In the genomic region with DNA sequence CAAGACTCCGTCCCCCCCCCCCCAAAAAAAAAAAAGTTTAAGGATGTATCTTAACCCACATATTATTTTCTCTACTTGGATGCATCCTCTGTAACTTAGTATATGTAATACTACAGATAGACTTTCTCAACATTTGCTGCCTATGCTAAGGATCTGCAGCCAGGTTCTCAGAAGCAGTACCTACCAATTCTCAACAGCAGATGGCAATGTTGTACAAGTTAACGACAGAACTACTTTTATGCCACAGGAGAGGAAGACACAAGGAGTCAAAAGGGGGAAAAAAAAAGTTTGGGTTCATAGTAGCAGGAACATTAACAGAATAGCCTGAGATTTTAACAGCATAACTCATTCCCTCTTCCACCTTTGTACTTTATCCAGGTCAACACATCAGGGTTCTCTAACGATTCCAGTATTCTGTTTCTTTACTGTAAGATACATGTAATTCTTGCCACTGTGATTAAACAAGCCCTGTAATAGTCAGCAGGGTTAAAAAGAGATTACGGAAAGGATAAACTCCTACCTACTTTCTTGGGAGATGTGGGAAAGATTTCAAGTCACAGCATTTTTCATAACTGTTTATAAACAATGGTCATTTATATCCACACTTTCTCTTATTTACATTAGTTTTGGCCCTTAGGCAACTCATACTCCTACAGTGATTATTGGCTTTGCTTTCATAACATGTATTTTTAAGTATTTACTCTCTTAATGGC, we compare ENCODE assay signal across 9 cellular contexts. TPM values are rescaled to one million over a fixed set of nuclear protein-coding genes. Genes with fewer than 3 reads are reported as not detected.
DNase-seq lines count a peak whose midpoint lies in the region; ATAC-seq and TF ChIP-seq lines count a peak whose summit lies in the region.
"Had no signal": no experiment of that assay in that cellular context is flagged by ENCODE, and none has a peak within 500 bp of the region (broad histone marks: within the 10 kb centered on the region; RNA-seq: fewer than 3 reads in every experiment).

No MANE protein-coding gene starts in this region.

- H2BK5ac ChIP-seq in neuronal stem cell (ENCODE audit: low read length): no peak overlapping the region

- H2BK15ac ChIP-seq in neuronal stem cell (ENCODE audit: low read length): no peak overlapping the region

- no peak overlapping the region for H3K4ac ChIP-seq in neuronal stem cell (ENCODE audit: low read length)

- H3K9me3 Mint-ChIP-seq in Calu3 (ENCODE audit: low read depth, unreplicated experiment): no peaks in the 10 kb centered on the region
- no peaks in the 10 kb centered on the region for H3K9me3 Mint-ChIP-seq in activated T-cell treated with anti-CD3 and anti-CD28 coated beads, Interleukin-2, amount 50 U/mL, for 4 hours
- H3K9me3 Mint-ChIP-seq: stimulated activated naive CD8-positive, alpha-beta T cell treated with anti-CD3 and anti-CD28 coated beads, Interleukin-15, Interleukin-2, amounts not matched to agents 100 ng/mL and 50 ng/mL, for 24 hours had no signal

- peak; percentile 56 for TF ChIP-seq CTCF in Calu3 (IDR thresholded peaks at IDR 0.05; ENCODE audit: unreplicated experiment)
- TF ChIP-seq CTCF in HL-60 (IDR thresholded peaks at IDR 0.05; ENCODE audit: insufficient read depth, low read length): peak; percentile 17

- peak; percentile 65 for DNase-seq in Calu3
- DNase-seq in HL-60 (ENCODE audit: low read depth in 1 of 2, low spot score in 1 of 2): peak in 1 of 2 experiments; percentile 58
- DNase-seq in NCI-H748 treated with DMSO at 0.1 percent for 48 hours (lab: John Stamatoyannopoulos, UW): peak; percentile 53
- DNase-seq in activated T-cell treated with anti-CD3 and anti-CD28 coated beads, Interleukin-2, amount 50 U/mL, for 4 hours: peak; percentile 28
- DNase-seq in fibroblast of the conjunctiva (ENCODE audit: low read depth): peak; percentile 71
- DNase-seq in neuronal stem cell (ENCODE audit: low spot score): peak; percentile 75

- no peak overlapping the region for H3K27ac ChIP-seq in HL-60 (replicated peaks)
- no peak overlapping the region for H3K27ac ChIP-seq in neuronal stem cell (replicated peaks; ENCODE audit: low read length)

- no peak overlapping the region for H4K8ac ChIP-seq in neuronal stem cell (ENCODE audit: low read depth, low read length)

- WGBS in neuronal stem cell (ENCODE audit: extremely low coverage in 2 of 2, insufficient read length in 2 of 2, insufficient replicate concordance in 1 of 2), 2 donors: no CpG with 5 or more reads among the region's 4 CpGs

- no peak overlapping the region for H3K18ac ChIP-seq in neuronal stem cell (ENCODE audit: low read length)

- intact Hi-C loops in Calu3 (cut with micrococcal nuclease; ENCODE audit: unreplicated experiment): loop anchor here (1.0 to 10.0 kb wide), 3 partner anchors 164 to 432 kb away; no protein-coding TSS in a partner anchor

- H3K9me3 ChIP-seq in neuronal stem cell (replicated peaks in 1 of 2; ENCODE audit: control insufficient read depth in 2 of 2, insufficient read depth in 1 of 2, low read depth in 1 of 2, low read length in 2 of 2): peaks cover 4 to 12% of the 10 kb centered on the region in 2 donors

- H2AFZ ChIP-seq in neuronal stem cell (ENCODE audit: low read length): no peak overlapping the region

- H3K36me3 ChIP-seq in neuronal stem cell (replicated peaks in 1 of 2; ENCODE audit: control insufficient read depth in 2 of 2, insufficient read depth in 2 of 2, low read length in 2 of 2): peaks cover 17 to 55% of the 10 kb centered on the region in 2 donors

- H2AK5ac ChIP-seq in neuronal stem cell (ENCODE audit: low read depth, low read length): no peak overlapping the region

- H3K9ac ChIP-seq in neuronal stem cell (ENCODE audit: low read depth, low read length, poor library complexity): no peak overlapping the region

- H3K27me3 ChIP-seq in HL-60 (ENCODE audit: insufficient read depth, poor library complexity, severe bottlenecking) (no peaks in the 10 kb centered on the region), neuronal stem cell (ENCODE audit: control insufficient read depth in 3 of 3, insufficient read depth in 3 of 3, low read depth in 1 of 3, low read length in 3 of 3) (no peaks in the 10 kb centered on the region)

- peaks cover 16% of the 10 kb centered on the region for H3K4me1 Mint-ChIP-seq in Calu3 (ENCODE audit: low read depth, unreplicated experiment)
- peaks cover 17% of the 10 kb centered on the region for H3K4me1 Mint-ChIP-seq in activated T-cell treated with anti-CD3 and anti-CD28 coated beads, Interleukin-2, amount 50 U/mL, for 4 hours (ENCODE audit: low read depth)

- CTCF ChIA-PET in Calu3 (lab: Charles Lee): interaction anchor here (0.9 kb wide), 1 partner anchor 161 kb away, joined by 3 read pairs; no protein-coding TSS in a partner anchor

- peak; percentile 83 to 91 for ATAC-seq in activated T-cell treated with anti-CD3 and anti-CD28 coated beads, Interleukin-2, amount 50 U/mL, for 4 hours
- ATAC-seq in GM21423 (IDR thresholded peaks at IDR 0.05; ENCODE audit: unreplicated experiment) (no peak), HG03280 (IDR thresholded peaks at IDR 0.05; ENCODE audit: unreplicated experiment) (no peak)

- H3K4me1 ChIP-seq in neuronal stem cell (ENCODE audit: control insufficient read depth in 2 of 2, insufficient read depth in 1 of 2, low read depth in 1 of 2, low read length in 2 of 2): peaks cover 0 to 3% of the 10 kb centered on the region in 2 donors

- H3K4me3 Mint-ChIP-seq in Calu3 (ENCODE audit: low read depth, unreplicated experiment): no peak overlapping the region
- H3K4me3 Mint-ChIP-seq in activated T-cell treated with anti-CD3 and anti-CD28 coated beads, Interleukin-2, amount 50 U/mL, for 4 hours: no peak overlapping the region
- H3K4me3 Mint-ChIP-seq: stimulated activated naive CD8-positive, alpha-beta T cell treated with anti-CD3 and anti-CD28 coated beads, Interleukin-15, Interleukin-2, amounts not matched to agents 100 ng/mL and 50 ng/mL, for 24 hours had no signal

- BruUV-seq in Calu3 (replicated peaks; lab: Mats Ljungman, UMichigan): no TSS peak

- H3K36me3 Mint-ChIP-seq in Calu3 (ENCODE audit: insufficient read depth, unreplicated experiment): peaks cover 56% of the 10 kb centered on the region
- H3K36me3 Mint-ChIP-seq in activated T-cell treated with anti-CD3 and anti-CD28 coated beads, Interleukin-2, amount 50 U/mL, for 4 hours (ENCODE audit: insufficient read depth): peaks cover 36% of the 10 kb centered on the region

- no peak overlapping the region for H3K4me2 ChIP-seq in neuronal stem cell (ENCODE audit: insufficient read depth, low read length, poor library complexity, severe bottlenecking)

- H3K4me3 ChIP-seq in HL-60 (replicated peaks; ENCODE audit: insufficient read depth, low read length) (no peak overlapping the region), neuronal stem cell (ENCODE audit: low read length in 2 of 2) (no peak overlapping the region)

- no peak overlapping the region for H2BK12ac ChIP-seq in neuronal stem cell (ENCODE audit: low read length)

- H3K23ac ChIP-seq in neuronal stem cell (ENCODE audit: low read depth, low read length, poor library complexity): no peak overlapping the region

- peak overlapping the region; percentile 72 for H3K27ac Mint-ChIP-seq in Calu3 (ENCODE audit: unreplicated experiment)
- H3K27ac Mint-ChIP-seq: stimulated activated naive CD8-positive, alpha-beta T cell treated with anti-CD3 and anti-CD28 coated beads, Interleukin-15, Interleukin-2, amounts not matched to agents 100 ng/mL and 50 ng/mL, for 24 hours had no signal

- no peak overlapping the region for H4K91ac ChIP-seq in neuronal stem cell (ENCODE audit: low read depth, low read length, poor library complexity)

- no peaks in the 10 kb centered on the region for H3K79me1 ChIP-seq in neuronal stem cell (ENCODE audit: low read depth, low read length)

- no peaks in the 10 kb centered on the region for H3K27me3 Mint-ChIP-seq in Calu3 (ENCODE audit: unreplicated experiment)
- no peaks in the 10 kb centered on the region for H3K27me3 Mint-ChIP-seq in activated T-cell treated with anti-CD3 and anti-CD28 coated beads, Interleukin-2, amount 50 U/mL, for 4 hours (ENCODE audit: low read depth)
- H3K27me3 Mint-ChIP-seq: stimulated activated naive CD8-positive, alpha-beta T cell treated with anti-CD3 and anti-CD28 coated beads, Interleukin-15, Interleukin-2, amounts not matched to agents 100 ng/mL and 50 ng/mL, for 24 hours had no signal

- no peak overlapping the region for H2BK120ac ChIP-seq in neuronal stem cell (ENCODE audit: low read depth, low read length)

- no peak overlapping the region for H3K14ac ChIP-seq in neuronal stem cell (ENCODE audit: low read length)

RNA-seq across cellular contexts. Expression of gene NEK9, which starts 5.7 kb away (rescaled TPM):
- 63.4 and 65.4 TPM in 2 replicates for total RNA-seq in Calu3 (2022)
- total RNA-seq in activated T-cell treated with anti-CD3 and anti-CD28 coated beads, Interleukin-2, amount 50 U/mL, for 4 hours: 10 to 100 TPM; 48.5 to 51.2 (median 50.4) TPM
- 39.3 TPM for polyA plus RNA-seq in neuronal stem cell (2013, experiment 1 of 2)
- polyA plus RNA-seq in neuronal stem cell (2013, experiment 2 of 2): 39.5 TPM

RNA-seq across cellular contexts. Expression of gene TMED10, which starts 43.9 kb away (rescaled TPM):
- 391 and 434 TPM in 2 replicates for total RNA-seq in Calu3 (2022)
- total RNA-seq in activated T-cell treated with anti-CD3 and anti-CD28 coated beads, Interleukin-2, amount 50 U/mL, for 4 hours: 100 to 1,000 TPM; 184 to 196 (median 195) TPM
- 134 TPM for polyA plus RNA-seq in neuronal stem cell (2013, experiment 1 of 2)
- polyA plus RNA-seq in neuronal stem cell (2013, experiment 2 of 2): 130 TPM

Comparison
In these comparisons a context has a peak if more than half of its experiments do, and no peak if none do; other contexts are left out.
1. ATAC-seq: peak in activated T-cell treated with anti-CD3 and anti-CD28 coated beads, Interleukin-2, amount 50 U/mL, for 4 hours (2 of 2); none in GM21423 (single experiment) and HG03280 (single experiment).